ENCODE assay signal across 30 cellular contexts in the genomic region with DNA sequence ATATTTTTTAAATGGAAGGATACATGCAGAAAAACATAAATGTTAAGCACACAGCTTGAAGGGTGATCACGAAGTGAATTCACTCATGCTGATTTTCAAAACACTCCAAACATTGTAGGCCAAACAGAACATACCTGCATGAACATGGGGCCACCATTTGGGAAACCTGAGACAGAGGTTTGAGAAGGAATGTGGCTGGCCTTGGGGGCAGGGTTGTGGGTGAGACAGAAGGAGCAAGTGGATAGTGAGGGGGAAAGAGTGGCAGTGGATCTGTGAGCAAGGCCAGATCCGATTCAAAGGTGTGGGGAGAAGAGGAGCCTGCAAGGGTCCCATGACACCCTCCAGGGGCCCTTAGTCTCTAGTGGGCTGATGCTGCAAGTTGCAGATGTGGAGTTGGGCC.
"Had no signal": no experiment of that assay in that cellular context is flagged by ENCODE, and none has a peak within 500 bp of the region (broad histone marks: within the 10 kb centered on the region; RNA-seq: fewer than 3 reads in every experiment).

No MANE protein-coding gene starts in this region.

- H3K9me3 Mint-ChIP-seq: activated CD4-positive, alpha-beta memory T cell treated with anti-CD3 and anti-CD28 coated beads, Interleukin-2, amount 10 ng/mL, durations not matched to agents 7 days and 5 days; activated CD4-positive, alpha-beta T cell treated with anti-CD3 and anti-CD28 coated beads, Interleukin-2, amount 10 ng/mL, durations not matched to agents 7 days and 5 days; activated T-helper 17 cell treated with anti-CD3 and anti-CD28 coated beads, Interleukin-2, amount 50 U/mL, for 72 hours; effector memory CD8-positive, alpha-beta T cell; natural killer cell; stimulated activated effector memory CD8-positive, alpha-beta T cell treated with anti-CD3 and anti-CD28 coated beads, Interleukin-12 subunit alpha, Interleukin-12 subunit beta, amount 100 ng/mL, for 72 hours; stimulated activated naive CD8-positive, alpha-beta T cell treated with anti-CD3 and anti-CD28 coated beads, Interleukin-15, Interleukin-2, amounts not matched to agents 100 ng/mL and 50 ng/mL, for 24 hours had no signal

- H3K27ac ChIP-seq: colonic mucosa, lower lobe of right lung, neutrophil, ovary, right lobe of liver, skin epidermis, tibial artery, upper lobe of right lung had no signal

- H3K4me1 Mint-ChIP-seq: activated CD4-positive, alpha-beta memory T cell treated with anti-CD3 and anti-CD28 coated beads, Interleukin-2, amount 10 ng/mL, durations not matched to agents 7 days and 5 days; activated CD4-positive, alpha-beta T cell treated with anti-CD3 and anti-CD28 coated beads, Interleukin-2, amount 10 ng/mL, durations not matched to agents 7 days and 5 days; activated T-helper 17 cell treated with anti-CD3 and anti-CD28 coated beads, Interleukin-2, amount 50 U/mL, for 72 hours; natural killer cell; stimulated activated effector memory CD8-positive, alpha-beta T cell treated with anti-CD3 and anti-CD28 coated beads, Interleukin-12 subunit alpha, Interleukin-12 subunit beta, amount 100 ng/mL, for 72 hours had no signal

- H3K9me3 ChIP-seq: colonic mucosa, heart left ventricle, lower lobe of right lung, neutrophil, ovary, right lobe of liver, tibial artery, upper lobe of right lung had no signal

- DNase-seq: activated CD4-positive, alpha-beta memory T cell treated with anti-CD3 and anti-CD28 coated beads, Interleukin-2, amount 10 ng/mL, durations not matched to agents 7 days and 5 days; activated CD4-positive, alpha-beta T cell treated with anti-CD3 and anti-CD28 coated beads for 1 hour; activated CD4-positive, alpha-beta T cell treated with anti-CD3 and anti-CD28 coated beads, Interleukin-2, amount 10 ng/mL, durations not matched to agents 7 days and 5 days; activated CD8-positive, alpha-beta memory T cell treated with anti-CD3 and anti-CD28 coated beads, Interleukin-2, amount 50 U/mL, for 48 hours; activated naive CD4-positive, alpha-beta T cell; activated T-cell treated with anti-CD3 and anti-CD28 coated beads, Interleukin-2, amount 50 U/mL, for 4 hours; anterior cingulate cortex; colonic mucosa; effector memory CD8-positive, alpha-beta T cell; foreskin fibroblast; heart left ventricle; kidney glomerular epithelial cell; lower lobe of right lung; mesenchymal stem cell; natural killer cell; right lobe of liver; stimulated activated CD4-positive, alpha-beta T cell treated with anti-CD3 and anti-CD28 coated beads, Interleukin-4, amount 100 ng/mL, for 24 hours; T-helper 2 cell; upper lobe of right lung had no signal

- H3K4me3 ChIP-seq: colonic mucosa, heart left ventricle, lower lobe of right lung, ovary, right lobe of liver, skin epidermis, tibial artery, upper lobe of right lung had no signal

- H3K36me3 Mint-ChIP-seq: natural killer cell; stimulated activated effector memory CD8-positive, alpha-beta T cell treated with anti-CD3 and anti-CD28 coated beads, Interleukin-12 subunit alpha, Interleukin-12 subunit beta, amount 100 ng/mL, for 72 hours had no signal

- H3K27me3 Mint-ChIP-seq: activated CD4-positive, alpha-beta memory T cell treated with anti-CD3 and anti-CD28 coated beads, Interleukin-2, amount 10 ng/mL, durations not matched to agents 7 days and 5 days; activated CD4-positive, alpha-beta T cell treated with anti-CD3 and anti-CD28 coated beads, Interleukin-2, amount 10 ng/mL, durations not matched to agents 7 days and 5 days; activated T-helper 17 cell treated with anti-CD3 and anti-CD28 coated beads, Interleukin-2, amount 50 U/mL, for 72 hours; effector memory CD8-positive, alpha-beta T cell; progenitor cell of endocrine pancreas; stimulated activated naive CD8-positive, alpha-beta T cell treated with anti-CD3 and anti-CD28 coated beads, Interleukin-15, Interleukin-2, amounts not matched to agents 100 ng/mL and 50 ng/mL, for 24 hours had no signal

- H3K27me3 ChIP-seq: colonic mucosa, heart left ventricle, ovary, right lobe of liver, tibial artery, upper lobe of right lung had no signal

- H3K4me1 ChIP-seq: colonic mucosa, right lobe of liver, tibial artery had no signal

- H3K4me3 Mint-ChIP-seq: activated CD4-positive, alpha-beta memory T cell treated with anti-CD3 and anti-CD28 coated beads, Interleukin-2, amount 10 ng/mL, durations not matched to agents 7 days and 5 days; activated CD4-positive, alpha-beta T cell treated with anti-CD3 and anti-CD28 coated beads, Interleukin-2, amount 10 ng/mL, durations not matched to agents 7 days and 5 days; activated naive CD8-positive, alpha-beta T cell; activated T-cell treated with anti-CD3 and anti-CD28 coated beads, Interleukin-2, amount 50 U/mL, for 4 hours; activated T-helper 17 cell treated with anti-CD3 and anti-CD28 coated beads, Interleukin-2, amount 50 U/mL, for 72 hours; effector memory CD8-positive, alpha-beta T cell; natural killer cell; stimulated activated effector memory CD8-positive, alpha-beta T cell treated with anti-CD3 and anti-CD28 coated beads, Interleukin-12 subunit alpha, Interleukin-12 subunit beta, amount 100 ng/mL, for 72 hours; stimulated activated naive CD8-positive, alpha-beta T cell treated with anti-CD3 and anti-CD28 coated beads, Interleukin-15, Interleukin-2, amounts not matched to agents 100 ng/mL and 50 ng/mL, for 24 hours had no signal

- ATAC-seq: activated T-cell treated with anti-CD3 and anti-CD28 coated beads, Interleukin-2, amount 50 U/mL, for 4 hours; activated T-helper 17 cell treated with anti-CD3 and anti-CD28 coated beads, Interleukin-2, amount 50 U/mL, for 72 hours; effector memory CD8-positive, alpha-beta T cell; esophagus mucosa; heart left ventricle; left lobe of liver; lower lobe of right lung; natural killer cell; right lobe of liver had no signal

- H3K36me3 ChIP-seq: colonic mucosa, heart left ventricle, lower lobe of right lung, neutrophil, ovary, right lobe of liver, tibial artery, upper lobe of right lung had no signal

- H3K27ac Mint-ChIP-seq: activated CD4-positive, alpha-beta memory T cell treated with anti-CD3 and anti-CD28 coated beads, Interleukin-2, amount 10 ng/mL, durations not matched to agents 7 days and 5 days; activated CD4-positive, alpha-beta T cell treated with anti-CD3 and anti-CD28 coated beads, Interleukin-2, amount 10 ng/mL, durations not matched to agents 7 days and 5 days; activated naive CD8-positive, alpha-beta T cell; activated T-helper 17 cell treated with anti-CD3 and anti-CD28 coated beads, Interleukin-2, amount 50 U/mL, for 72 hours; effector memory CD8-positive, alpha-beta T cell; natural killer cell; progenitor cell of endocrine pancreas; stimulated activated effector memory CD8-positive, alpha-beta T cell treated with anti-CD3 and anti-CD28 coated beads, Interleukin-12 subunit alpha, Interleukin-12 subunit beta, amount 100 ng/mL, for 72 hours; stimulated activated naive CD8-positive, alpha-beta T cell treated with anti-CD3 and anti-CD28 coated beads, Interleukin-15, Interleukin-2, amounts not matched to agents 100 ng/mL and 50 ng/mL, for 24 hours had no signal
